Comparison of ENCODE assay signal across 7 cellular contexts in genomic region chr12:7092229-7092985, GRCh38. TPM values are rescaled to one million over a fixed set of nuclear protein-coding genes. Genes with fewer than 3 reads are reported as not detected.
DNase-seq lines count a peak whose midpoint lies in the region; ATAC-seq, FAIRE-seq and TF ChIP-seq lines count a peak whose summit lies in the region.

Gene C1R, minus strand, starts transcription at chr12:7092445. Its CDS starts 57 bp downstream, at chr12:7092388.

- DNase-seq in GM10266 (ENCODE audit: extremely low spot score) (peak; percentile 76), MM.1S (peak; percentile 59), breast epithelium (ENCODE audit: low spot score in 2 of 2) (peak; percentile 69 to 72), iPS-NIHi7 (ENCODE audit: extremely low spot score) (peak; percentile 76), small intestine (peak; percentile 69)

- FAIRE-seq in small intestine (lab: Jason Lieb, UNC): no peak

- no peaks in the 10 kb centered on the region for H3K79me2 ChIP-seq in MM.1S (ENCODE audit: low read length)

- peaks cover 5% of the 10 kb centered on the region; the same call in 1 of the 2 replicates for H3K4me1 ChIP-seq in MM.1S (ENCODE audit: low read length)
- peaks cover 2 to 8% of the 10 kb centered on the region in 2 donors for H3K4me1 ChIP-seq in breast epithelium
- H3K4me1 ChIP-seq in small intestine (ENCODE audit: control insufficient read depth in 2 of 2, insufficient read depth in 1 of 2, low read depth in 1 of 2, low read length in 1 of 2): no peaks in the 10 kb centered on the region

- intact Hi-C loops in breast epithelium (cut with DNase I; ENCODE audit: low total_unique reads): no loop called here

- ATAC-seq in GM21529 (IDR thresholded peaks at IDR 0.05; ENCODE audit: unreplicated experiment): no peak

- no peaks in the 10 kb centered on the region for H3K9me2 ChIP-seq in MM.1S (replicated peaks; ENCODE audit: insufficient read depth, low read length)

- H3K27ac ChIP-seq in MM.1S (ENCODE audit: low read length) (no peak within 1 kb of the TSS), VCaP (peak within 1 kb of the TSS; percentile 62; the same call in 1 of the 2 replicates), breast epithelium (peak within 1 kb of the TSS; percentile 88 to 98), small intestine (ENCODE audit: low read depth in 1 of 2, low read length in 1 of 2) (peak within 1 kb of the TSS in 1 of 2 donors; percentile 84)

- WGBS in small intestine, 3 donors: 7 to 15% (median 15%) methylated on average over 16 of the region's 16 CpGs

- H4K20me1 ChIP-seq in MM.1S (ENCODE audit: insufficient read depth, low read length): no peaks in the 10 kb centered on the region

- peak within 1 kb of the TSS; percentile 93 for H3K4me2 ChIP-seq in MM.1S (ENCODE audit: low read depth, low read length)

- H3K9me3 ChIP-seq in MM.1S (replicated peaks; ENCODE audit: insufficient read depth, low read length) (no peaks in the 10 kb centered on the region), breast epithelium (no peaks in the 10 kb centered on the region), small intestine (ENCODE audit: control insufficient read depth, low read depth) (no peaks in the 10 kb centered on the region)

- no peaks in the 10 kb centered on the region for H3K36me3 ChIP-seq in MM.1S (replicated peaks; ENCODE audit: insufficient read depth, low read length)
- H3K36me3 ChIP-seq in breast epithelium: no peaks in the 10 kb centered on the region
- no peaks in the 10 kb centered on the region for H3K36me3 ChIP-seq in small intestine (ENCODE audit: control insufficient read depth in 2 of 2, insufficient read depth in 2 of 2, low read length in 2 of 2)

- H3K27me3 ChIP-seq in MM.1S (replicated peaks; ENCODE audit: insufficient read depth, low read length) (no peaks in the 10 kb centered on the region), breast epithelium (no peaks in the 10 kb centered on the region), small intestine (ENCODE audit: control insufficient read depth in 2 of 2, insufficient read depth in 2 of 2, low read length in 2 of 2) (no peaks in the 10 kb centered on the region)

- TF ChIP-seq CTCF in GM10266 (IDR thresholded peaks at IDR 0.05; ENCODE audit: control insufficient read depth, insufficient read depth, low read depth, missing control alignments) (peak; percentile 93), MM.1S (IDR thresholded peaks at IDR 0.05; ENCODE audit: low read length) (peak; percentile 86), VCaP (conservative IDR thresholded peaks at IDR 0.05) (peak; percentile 93), breast epithelium (IDR thresholded peaks at IDR 0.05) (peak; percentile 90 to 92 (median 92))

- peak within 1 kb of the TSS; percentile 58; the same call in 1 of the 2 replicates for H3K9ac ChIP-seq in MM.1S (ENCODE audit: low read length)

- H3K4me3 ChIP-seq in MM.1S (ENCODE audit: low read length): peak within 1 kb of the TSS; percentile 76
- peak within 1 kb of the TSS; percentile 55 to 77 (median 63) for H3K4me3 ChIP-seq in breast epithelium
- peak within 1 kb of the TSS in 1 of 2 donors; percentile 54 for H3K4me3 ChIP-seq in small intestine (ENCODE audit: low read depth in 1 of 2, low read length in 2 of 2)

- TF ChIP-seq POLR2A in breast epithelium (IDR thresholded peaks at IDR 0.05): peak; percentile 20

- peak within 1 kb of the TSS; percentile 99 for H2AFZ ChIP-seq in MM.1S (ENCODE audit: low read length)

- H3F3A ChIP-seq in MM.1S (ENCODE audit: insufficient read depth, low read length): no peaks in the 10 kb centered on the region

RNA-seq across cellular contexts. Expression of gene C1R, which starts in this region (rescaled TPM):
- 100 to 1,000 TPM; 302 to 773 (median 582) TPM for total RNA-seq in breast epithelium
- polyA plus RNA-seq in small intestine: 100 to 1,000 TPM in 1 of 3 donors, 10 to 100 TPM in 1, 1 to 10 TPM in 1; 4.5 to 254 (median 14.1) TPM
